In genomic region chr9:129110740-129111142, GRCh38 we compare ENCODE assay signal across 8 cellular contexts. TPM values are rescaled to one million over a fixed set of nuclear protein-coding genes. Genes with fewer than 3 reads are reported as not detected.
DNase-seq lines count a peak whose midpoint lies in the region; ATAC-seq and TF ChIP-seq lines count a peak whose summit lies in the region.

CRAT (minus strand) TSS chr9:129110793; CDS start chr9:129110509, 284 bp downstream.

- H3K36me3 Mint-ChIP-seq in natural killer cell: no peaks in the 10 kb centered on the region
- H3K36me3 Mint-ChIP-seq in stimulated activated naive B cell treated with anti-CD40 and anti-IgM and Interleukin-4, amounts not matched to agents 10 μg/mL and 1 μg/mL and 100 μg/mL, for 72 hours: peaks cover 3 to 4% of the 10 kb centered on the region in 2 donors

- H3K27me3 Mint-ChIP-seq in natural killer cell (ENCODE audit: low read depth in 2 of 2): no peaks in the 10 kb centered on the region
- no peaks in the 10 kb centered on the region for H3K27me3 Mint-ChIP-seq in stimulated activated naive B cell treated with anti-CD40 and anti-IgM and Interleukin-4, amounts not matched to agents 10 μg/mL and 1 μg/mL and 100 μg/mL, for 72 hours

- H3K27ac Mint-ChIP-seq in natural killer cell: peak within 1 kb of the TSS; percentile 88 to 92
- H3K27ac Mint-ChIP-seq in stimulated activated naive B cell treated with anti-CD40 and anti-IgM and Interleukin-4, amounts not matched to agents 10 μg/mL and 1 μg/mL and 100 μg/mL, for 72 hours: peak within 1 kb of the TSS; percentile 98

- H3K4me3 ChIP-seq in LNCaP clone FGC (ENCODE audit: low read depth, low read length) (peak within 1 kb of the TSS; percentile 94), fibroblast of mammary gland (ENCODE audit: control insufficient read depth, low read depth, low read length) (peak within 1 kb of the TSS; percentile 86)

- CTCF ChIA-PET in RWPE1 (lab: Yijun Ruan, JAX): interaction anchor here (0.6 to 3.3 kb wide), 2 partner anchors 20 to 803 kb away, joined by 3 to 18 read pairs; no protein-coding TSS in a partner anchor

- intact Hi-C loops in natural killer cell (cut with micrococcal nuclease): loop anchor here (2.0 kb wide), 1 partner anchor 30 kb away; the partner anchor contains the start of gene DOLPP1

- H3K9me3 Mint-ChIP-seq in natural killer cell: no peaks in the 10 kb centered on the region
- H3K9me3 Mint-ChIP-seq in stimulated activated naive B cell treated with anti-CD40 and anti-IgM and Interleukin-4, amounts not matched to agents 10 μg/mL and 1 μg/mL and 100 μg/mL, for 72 hours: no peaks in the 10 kb centered on the region

- H3K4me3 Mint-ChIP-seq in natural killer cell: peak within 1 kb of the TSS; percentile 89
- H3K4me3 Mint-ChIP-seq in stimulated activated naive B cell treated with anti-CD40 and anti-IgM and Interleukin-4, amounts not matched to agents 10 μg/mL and 1 μg/mL and 100 μg/mL, for 72 hours: peak within 1 kb of the TSS; percentile 94 to 96

- peak within 1 kb of the TSS; percentile 94 for H3K27ac ChIP-seq in RWPE1

- TF ChIP-seq CTCF in LNCaP clone FGC (IDR thresholded peaks at IDR 0.05; ENCODE audit: control insufficient read depth, extremely low read depth, insufficient read depth) (no peak), RWPE1 (conservative IDR thresholded peaks at IDR 0.05; ENCODE audit: low read depth) (no peak), fibroblast of mammary gland (conservative IDR thresholded peaks at IDR 0.05; ENCODE audit: control insufficient read depth, insufficient read depth, low read depth, low read length) (no peak), natural killer cell (IDR thresholded peaks at IDR 0.05) (no peak)

- H3K4me1 Mint-ChIP-seq in natural killer cell: peaks cover 23 to 24% of the 10 kb centered on the region in 2 donors
- H3K4me1 Mint-ChIP-seq in stimulated activated naive B cell treated with anti-CD40 and anti-IgM and Interleukin-4, amounts not matched to agents 10 μg/mL and 1 μg/mL and 100 μg/mL, for 72 hours: peaks cover 27 to 57% of the 10 kb centered on the region in 2 donors

- ATAC-seq in natural killer cell: peak; percentile 86 to 96 (median 87)
- peak; percentile 87 to 88 for ATAC-seq in stimulated activated naive B cell treated with anti-CD40 and anti-IgM and Interleukin-4, amounts not matched to agents 10 μg/mL and 1 μg/mL and 100 μg/mL, for 72 hours (replicated peaks)

- DNase-seq in Daoy (ENCODE audit: low read depth) (peak; percentile 89), GOT3 (lab: John Stamatoyannopoulos, UW) (peak; percentile 69), LNCaP clone FGC (ENCODE audit: low read depth) (peak; percentile 72), RWPE1 (ENCODE audit: low spot score) (peak; percentile 100), fibroblast of mammary gland (ENCODE audit: low read depth) (peak; percentile 89), natural killer cell (peak; percentile 90)
- peak; percentile 96 for DNase-seq in activated T-helper 9 cell treated with anti-CD3 and anti-CD28 coated beads, Interleukin-2, amount 50 U/mL, for 16 hours (ENCODE audit: low read depth)
- DNase-seq in stimulated activated naive B cell treated with anti-CD40 and anti-IgM and Interleukin-4, amounts not matched to agents 10 μg/mL and 1 μg/mL and 100 μg/mL, for 72 hours: peak; percentile 89

- POLR2A ChIA-PET in RWPE1 (lab: Yijun Ruan, JAX; ENCODE audit: low non-redundant PET): interaction anchor here (0.6 kb wide), 1 partner anchor 515 kb away, joined by 5 read pairs; the partner anchor contains the start of gene NTMT1

RNA-seq across cellular contexts. Expression of gene CRAT, which starts in this region (rescaled TPM):
- 7.6 and 8.8 TPM in 2 replicates for total RNA-seq in Daoy (2014; rRNA removed; shearing (Covaris generic))
- total RNA-seq in natural killer cell: 10 to 100 TPM; 13.5 to 13.8 (median 13.8) TPM

Comparison
In these comparisons a context has a peak if more than half of its experiments do, and no peak if none do; other contexts are left out.
1. Peak in every context shown above with its lines: DNase-seq, ATAC-seq, H3K4me3 ChIP-seq and H3K27ac ChIP-seq.